In the genomic region with DNA sequence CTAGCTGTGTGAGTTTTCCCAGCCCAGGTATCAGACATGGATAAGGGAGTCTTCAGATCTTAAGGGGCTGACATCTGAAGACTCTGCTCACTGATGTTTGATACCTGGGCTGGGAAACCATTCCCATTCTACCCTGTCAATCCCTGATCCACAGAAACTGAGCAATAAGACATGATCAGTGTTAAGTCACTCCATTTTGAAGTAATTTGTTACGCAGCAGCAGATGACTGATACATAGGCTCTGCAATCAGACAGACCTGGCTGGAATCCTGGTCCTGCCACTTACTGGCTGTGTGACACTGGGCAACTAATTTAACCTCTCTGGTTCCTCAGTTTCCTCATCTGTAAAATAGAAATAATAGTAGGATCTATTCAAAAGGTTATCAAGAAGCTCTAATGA, we compare ENCODE assay signal across 30 cellular contexts. TPM values are rescaled to one million over a fixed set of nuclear protein-coding genes. Genes with fewer than 3 reads are reported as not detected.
"Had no signal": no experiment of that assay in that cellular context is flagged by ENCODE, and none has a peak within 500 bp of the region (broad histone marks: within the 10 kb centered on the region; RNA-seq: fewer than 3 reads in every experiment).

No MANE protein-coding gene starts in this region.

- H3K4me3 ChIP-seq: stomach, suprapubic skin, testis, thoracic aorta, thyroid gland, tibial artery, tibial nerve, transverse colon, upper lobe of left lung, upper lobe of right lung, uterus, vagina had no signal

- H3K27ac ChIP-seq: stomach, suprapubic skin, testis, thoracic aorta, thyroid gland, tibial artery, tibial nerve, transverse colon, upper lobe of left lung, upper lobe of right lung, uterus, vagina had no signal

- H3K9me3 ChIP-seq: stomach, suprapubic skin, testis, thoracic aorta, thyroid gland, tibial artery, tibial nerve, transverse colon, upper lobe of left lung, upper lobe of right lung, uterus, vagina had no signal

- FAIRE-seq: urothelium cell line had no signal

- ATAC-seq: stimulated activated effector memory CD8-positive, alpha-beta T cell treated with anti-CD3 and anti-CD28 coated beads, Interleukin-12 subunit alpha, Interleukin-12 subunit beta, amount 100 ng/mL, for 72 hours; stimulated activated memory B cell treated with anti-CD40 and anti-IgM and Interleukin-4, amounts not matched to agents 10 μg/mL and 1 μg/mL and 100 μg/mL, for 72 hours; stimulated activated naive B cell treated with anti-CD40 and anti-IgM and Interleukin-4, amounts not matched to agents 10 μg/mL and 1 μg/mL and 100 μg/mL, for 72 hours; stimulated activated naive CD8-positive, alpha-beta T cell treated with anti-CD3 and anti-CD28 coated beads, Interleukin-15, amount 100 ng/mL, for 72 hours; stimulated activated naive CD8-positive, alpha-beta T cell treated with anti-CD3 and anti-CD28 coated beads, Interleukin-15, Interleukin-2, amounts not matched to agents 100 U/mL and 50 U/mL, for 24 hours; upper lobe of right lung had no signal

- H3K4me1 ChIP-seq: testis, uterus had no signal

- H3K27me3 ChIP-seq: stomach, suprapubic skin, testis, thyroid gland, tibial artery, tibial nerve, transverse colon, upper lobe of left lung, upper lobe of right lung, uterus, vagina had no signal

- H3K36me3 ChIP-seq: uterus had no signal

- DNase-seq: stimulated activated CD4-positive, alpha-beta T cell treated with anti-CD3 and anti-CD28 coated beads, Interleukin-2, amount 100 ng/mL, for 48 hours; stimulated activated CD4-positive, alpha-beta T cell treated with anti-CD3 and anti-CD28 coated beads, Interleukin-4, amount 100 ng/mL, for 1 hour; stimulated activated CD4-positive, alpha-beta T cell treated with anti-CD3 and anti-CD28 coated beads, Interleukin-4, amount 100 ng/mL, for 24 hours; stimulated activated CD4-positive, alpha-beta T cell treated with anti-CD3 and anti-CD28 coated beads, Interleukin-4, amount 100 ng/mL, for 4 hours; stimulated activated CD8-positive, alpha-beta memory T cell treated with anti-CD3 and anti-CD28 coated beads, Interleukin-4, amount 100 ng/mL, for 48 hours; stimulated activated naive B cell treated with anti-CD40 and anti-IgM and Interleukin-4, amounts not matched to agents 10 μg/mL and 1 μg/mL and 100 μg/mL, for 72 hours; stimulated activated naive CD4-positive, alpha-beta T cell; stimulated activated naive CD4-positive, alpha-beta T cell treated with Interleukin-2 at 50 U/mL for 16 hours; stimulated activated naive CD8-positive, alpha-beta T cell treated with anti-CD3 and anti-CD28 coated beads, Interleukin-15, amount 100 ng/mL, for 72 hours; stimulated activated naive CD8-positive, alpha-beta T cell treated with anti-CD3 and anti-CD28 coated beads, Interleukin-15, Interleukin-2, amounts not matched to agents 100 U/mL and 50 U/mL, for 24 hours; stomach; substantia nigra; testis; thyroid gland; tibial artery; transverse colon; trophoblast cell; upper lobe of left lung; upper lobe of right lung; uterus had no signal

RNA-seq across cellular contexts. Expression of gene MEIG1, which starts 11.9 kb away (rescaled TPM):
- total RNA-seq: stomach, subcutaneous adipose tissue, suprapubic skin, temporal lobe, thoracic aorta, thyroid gland, tibial nerve, transverse colon, upper lobe of right lung, urinary bladder, uterus, vagina had no signal
